ENCODE assay signal across 1 cellular context in the genomic region with DNA sequence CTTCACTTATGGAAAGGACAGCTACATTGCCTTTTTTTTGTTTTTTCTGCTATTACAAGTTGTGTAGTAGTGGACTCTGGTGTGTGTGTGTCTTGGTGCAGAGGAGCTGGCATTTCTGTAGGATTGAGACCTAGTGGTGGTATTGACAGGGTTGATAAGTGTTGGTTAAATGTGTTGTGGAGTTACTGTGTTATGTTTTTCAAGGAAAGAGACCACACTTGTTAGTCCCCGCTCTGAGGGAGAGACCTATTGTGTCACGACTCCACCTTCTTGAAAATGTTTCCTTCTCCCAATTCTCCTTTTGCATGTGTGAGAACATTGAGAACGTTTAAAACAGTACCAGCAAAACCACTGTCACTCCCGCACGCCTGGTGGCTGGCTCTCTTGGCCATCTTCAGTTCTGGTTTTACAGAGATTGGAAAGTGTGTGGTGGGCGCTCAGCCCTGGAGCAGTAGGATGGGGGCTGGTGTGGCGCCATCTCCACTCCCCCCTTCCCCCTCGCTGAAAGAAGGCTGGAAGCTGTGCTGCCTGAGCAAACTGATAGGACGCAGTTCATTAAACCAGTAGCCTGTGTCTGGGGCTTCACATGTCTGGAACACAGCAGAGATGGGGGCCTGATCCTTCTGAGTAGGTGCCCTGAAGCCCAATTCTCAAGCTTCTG.
TF ChIP-seq lines count a peak whose summit lies in the region.

No MANE protein-coding gene starts in this region.

TF ChIP-seq in IMR-90, 13 proteins besides CTCF, POLR2A, EP300 and RAD21:
- TF ChIP-seq MAFK (IDR thresholded peaks at IDR 0.05; ENCODE audit: low read depth, low read length): no peak
- no peak for TF ChIP-seq CHD1 (IDR thresholded peaks at IDR 0.05; ENCODE audit: low read depth, low read length)
- no peak for TF ChIP-seq NFE2L2 (IDR thresholded peaks at IDR 0.05; ENCODE audit: low read depth, low read length)
- no peak for TF ChIP-seq BHLHE40 (IDR thresholded peaks at IDR 0.05; ENCODE audit: low read depth, low read length)
- no peak for TF ChIP-seq RCOR1 (IDR thresholded peaks at IDR 0.05; ENCODE audit: insufficient replicate concordance, low read length)
- no peak for TF ChIP-seq MXI1 (IDR thresholded peaks at IDR 0.05; ENCODE audit: borderline replicate concordance, low read depth, low read length)
- TF ChIP-seq CEBPB (IDR thresholded peaks at IDR 0.05; ENCODE audit: low read depth, low read length): no peak
- no peak for TF ChIP-seq FOS (IDR thresholded peaks at IDR 0.05; ENCODE audit: low read depth, low read length)
- no peak for TF ChIP-seq MAZ (IDR thresholded peaks at IDR 0.05; ENCODE audit: borderline replicate concordance, low read depth, low read length)
- no peak for TF ChIP-seq USF2 (IDR thresholded peaks at IDR 0.05; ENCODE audit: low read depth, low read length)
- TF ChIP-seq RFX5 (IDR thresholded peaks at IDR 0.05; ENCODE audit: low read depth, low read length): no peak
- TF ChIP-seq SMC3 (IDR thresholded peaks at IDR 0.05; ENCODE audit: low read depth, low read length): no peak
